In genomic region chr17:16583781-16584180, GRCh38 we compare ENCODE assay signal across 1 cellular context.
TF ChIP-seq lines count a peak whose summit lies in the region.

No MANE protein-coding gene starts in this region.

TF ChIP-seq in WTC11, 78 proteins besides CTCF, POLR2A, EP300 and RAD21 (continued from another document):
- TF ChIP-seq ZNF532 (CRISPR knock-in tag; IDR thresholded peaks at IDR 0.05; ENCODE audit: borderline replicate concordance) (no peak), ZSCAN18 (CRISPR knock-in tag; IDR thresholded peaks at IDR 0.05) (no peak), PRRX2 (CRISPR knock-in tag; IDR thresholded peaks at IDR 0.05) (no peak), CDX4 (CRISPR knock-in tag; IDR thresholded peaks at IDR 0.05; ENCODE audit: borderline replicate concordance) (no peak), TEAD4 (CRISPR knock-in tag; IDR thresholded peaks at IDR 0.05) (no peak), HMGA2 (CRISPR knock-in tag; IDR thresholded peaks at IDR 0.05) (no peak), ATF3 (CRISPR knock-in tag; conservative IDR thresholded peaks at IDR 0.05) (no peak), GABPB1 (CRISPR knock-in tag; IDR thresholded peaks at IDR 0.05) (no peak), OVOL2 (CRISPR knock-in tag; IDR thresholded peaks at IDR 0.05; ENCODE audit: borderline replicate concordance) (no peak), NFE2L1 (CRISPR knock-in tag; IDR thresholded peaks at IDR 0.05) (no peak), SMAD4 (CRISPR knock-in tag; IDR thresholded peaks at IDR 0.05) (no peak), AR (CRISPR knock-in tag; IDR thresholded peaks at IDR 0.05) (no peak), MLX (CRISPR knock-in tag; IDR thresholded peaks at IDR 0.05) (no peak)
